In the genomic region with DNA sequence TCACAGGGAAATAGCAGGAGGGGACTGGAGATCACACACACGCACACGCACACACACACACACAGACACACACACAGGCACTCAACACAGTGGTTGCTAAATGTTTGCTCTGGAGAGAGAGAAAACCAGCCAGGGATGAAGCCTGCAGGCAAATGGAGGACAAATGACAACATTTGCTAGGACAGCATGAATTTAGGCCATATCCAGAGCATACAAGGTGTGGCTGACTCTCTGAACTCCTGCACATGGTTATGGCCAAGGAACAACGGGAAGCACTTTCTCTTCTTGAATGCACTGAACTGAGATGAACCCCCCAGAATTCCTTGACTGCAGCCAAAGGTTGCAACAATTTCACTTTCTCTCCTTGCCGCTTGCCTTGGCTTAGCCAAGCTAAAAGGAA, we compare ENCODE assay signal across 1 cellular context.
TF ChIP-seq lines count a peak whose summit lies in the region.

No MANE protein-coding gene starts in this region.

TF ChIP-seq in K562, 482 proteins besides CTCF, POLR2A, EP300 and RAD21 (continued from another document):
- TF ChIP-seq, protein P1, sequence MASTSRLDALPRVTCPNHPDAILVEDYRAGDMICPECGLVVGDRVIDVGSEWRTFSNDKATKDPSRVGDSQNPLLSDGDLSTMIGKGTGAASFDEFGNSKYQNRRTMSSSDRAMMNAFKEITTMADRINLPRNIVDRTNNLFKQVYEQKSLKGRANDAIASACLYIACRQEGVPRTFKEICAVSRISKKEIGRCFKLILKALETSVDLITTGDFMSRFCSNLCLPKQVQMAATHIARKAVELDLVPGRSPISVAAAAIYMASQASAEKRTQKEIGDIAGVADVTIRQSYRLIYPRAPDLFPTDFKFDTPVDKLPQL (IDR thresholded peaks at IDR 0.05; ENCODE audit: extremely low read depth, insufficient read length) = no peak
- TF ChIP-seq ETV5 (CRISPR knock-in tag; IDR thresholded peaks at IDR 0.05; ENCODE audit: low read depth) = no peak
- TF ChIP-seq KLF13 (tag; IDR thresholded peaks at IDR 0.05; ENCODE audit: borderline replicate concordance, low read depth) = no peak
- TF ChIP-seq BRD9 (IDR thresholded peaks at IDR 0.05; ENCODE audit: low read depth, partially characterized antibody) = no peak
- no peak for TF ChIP-seq SRSF3 (IDR thresholded peaks at IDR 0.05; ENCODE audit: insufficient read depth, low read length)
- TF ChIP-seq, protein P2, sequence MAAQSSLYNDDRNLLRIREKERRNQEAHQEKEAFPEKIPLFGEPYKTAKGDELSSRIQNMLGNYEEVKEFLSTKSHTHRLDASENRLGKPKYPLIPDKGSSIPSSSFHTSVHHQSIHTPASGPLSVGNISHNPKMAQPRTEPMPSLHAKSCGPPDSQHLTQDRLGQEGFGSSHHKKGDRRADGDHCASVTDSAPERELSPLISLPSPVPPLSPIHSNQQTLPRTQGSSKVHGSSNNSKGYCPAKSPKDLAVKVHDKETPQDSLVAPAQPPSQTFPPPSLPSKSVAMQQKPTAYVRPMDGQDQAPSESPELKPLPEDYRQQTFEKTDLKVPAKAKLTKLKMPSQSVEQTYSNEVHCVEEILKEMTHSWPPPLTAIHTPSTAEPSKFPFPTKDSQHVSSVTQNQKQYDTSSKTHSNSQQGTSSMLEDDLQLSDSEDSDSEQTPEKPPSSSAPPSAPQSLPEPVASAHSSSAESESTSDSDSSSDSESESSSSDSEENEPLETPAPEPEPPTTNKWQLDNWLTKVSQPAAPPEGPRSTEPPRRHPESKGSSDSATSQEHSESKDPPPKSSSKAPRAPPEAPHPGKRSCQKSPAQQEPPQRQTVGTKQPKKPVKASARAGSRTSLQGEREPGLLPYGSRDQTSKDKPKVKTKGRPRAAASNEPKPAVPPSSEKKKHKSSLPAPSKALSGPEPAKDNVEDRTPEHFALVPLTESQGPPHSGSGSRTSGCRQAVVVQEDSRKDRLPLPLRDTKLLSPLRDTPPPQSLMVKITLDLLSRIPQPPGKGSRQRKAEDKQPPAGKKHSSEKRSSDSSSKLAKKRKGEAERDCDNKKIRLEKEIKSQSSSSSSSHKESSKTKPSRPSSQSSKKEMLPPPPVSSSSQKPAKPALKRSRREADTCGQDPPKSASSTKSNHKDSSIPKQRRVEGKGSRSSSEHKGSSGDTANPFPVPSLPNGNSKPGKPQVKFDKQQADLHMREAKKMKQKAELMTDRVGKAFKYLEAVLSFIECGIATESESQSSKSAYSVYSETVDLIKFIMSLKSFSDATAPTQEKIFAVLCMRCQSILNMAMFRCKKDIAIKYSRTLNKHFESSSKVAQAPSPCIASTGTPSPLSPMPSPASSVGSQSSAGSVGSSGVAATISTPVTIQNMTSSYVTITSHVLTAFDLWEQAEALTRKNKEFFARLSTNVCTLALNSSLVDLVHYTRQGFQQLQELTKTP (IDR thresholded peaks at IDR 0.05; ENCODE audit: low read depth in 1 of 2, partially characterized antibody in 2 of 2) = no peak
- TF ChIP-seq ZFP36 (IDR thresholded peaks at IDR 0.05; ENCODE audit: low read depth, low read length, partially characterized antibody) = no peak
- no peak for TF ChIP-seq MAFF (IDR thresholded peaks at IDR 0.05; ENCODE audit: low read length)
- TF ChIP-seq, protein P3, sequence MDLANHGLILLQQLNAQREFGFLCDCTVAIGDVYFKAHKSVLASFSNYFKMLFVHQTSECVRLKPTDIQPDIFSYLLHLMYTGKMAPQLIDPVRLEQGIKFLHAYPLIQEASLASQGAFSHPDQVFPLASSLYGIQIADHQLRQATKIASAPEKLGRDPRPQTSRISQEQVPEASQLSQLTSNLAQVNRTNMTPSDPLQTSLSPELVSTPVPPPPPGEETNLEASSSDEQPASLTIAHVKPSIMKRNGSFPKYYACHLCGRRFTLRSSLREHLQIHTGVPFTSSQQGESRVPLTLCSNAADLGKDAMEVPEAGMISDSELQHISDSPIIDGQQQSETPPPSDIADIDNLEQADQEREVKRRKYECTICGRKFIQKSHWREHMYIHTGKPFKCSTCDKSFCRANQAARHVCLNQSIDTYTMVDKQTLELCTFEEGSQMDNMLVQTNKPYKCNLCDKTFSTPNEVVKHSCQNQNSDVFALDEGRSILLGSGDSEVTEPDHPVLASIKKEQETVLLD (IDR thresholded peaks at IDR 0.05) = no peak
- TF ChIP-seq PTTG1 (tag; IDR thresholded peaks at IDR 0.05; ENCODE audit: low read depth) = no peak
- no peak for TF ChIP-seq TAF15 (IDR thresholded peaks at IDR 0.05; ENCODE audit: low read depth, low read length)
